In genomic region chr14:87935081-87935828, GRCh38 we compare ENCODE assay signal across 19 cellular contexts.
"Had no signal": no experiment of that assay in that cellular context is flagged by ENCODE, and none has a peak within 500 bp of the region (broad histone marks: within the 10 kb centered on the region; RNA-seq: fewer than 3 reads in every experiment).

No MANE protein-coding gene starts in this region.

- H3K4me3 Mint-ChIP-seq: activated CD4-positive, alpha-beta memory T cell treated with anti-CD3 and anti-CD28 coated beads, Interleukin-2, amount 10 ng/mL, durations not matched to agents 7 days and 5 days; activated CD4-positive, alpha-beta T cell treated with anti-CD3 and anti-CD28 coated beads for 36 hours; activated naive CD4-positive, alpha-beta T cell treated with anti-CD3 and anti-CD28 coated beads for 36 hours; activated naive CD8-positive, alpha-beta T cell; activated T-helper 17 cell treated with anti-CD3 and anti-CD28 coated beads, Interleukin-2, amount 50 U/mL, for 72 hours had no signal

- DNase-seq: activated CD4-positive, alpha-beta memory T cell treated with anti-CD3 and anti-CD28 coated beads, Interleukin-2, amount 10 ng/mL, durations not matched to agents 7 days and 5 days; activated CD4-positive, alpha-beta T cell treated with anti-CD3 and anti-CD28 coated beads for 36 hours; activated CD4-positive, alpha-beta T cell treated with anti-CD3 and anti-CD28 coated beads, Interleukin-2, amount 50 U/mL, for 1 hour; activated gamma-delta T cell; activated naive CD4-positive, alpha-beta T cell treated with anti-CD3 and anti-CD28 coated beads for 36 hours; activated T-cell treated with anti-CD3 and anti-CD28 coated beads for 4 hours; activated T-cell treated with anti-CD3 and anti-CD28 coated beads, Interleukin-2, amount 50 U/mL, for 48 hours; caudate nucleus; MM.1S; NCI-H2081; NCI-H69; Peyer's patch; Right ventricle myocardium superior; SJCRH30; SK-N-SH; T-helper 1 cell; WERI-Rb-1 had no signal

- ATAC-seq: activated CD4-positive, alpha-beta T cell treated with anti-CD3 and anti-CD28 coated beads for 36 hours; activated T-helper 17 cell treated with anti-CD3 and anti-CD28 coated beads, Interleukin-2, amount 50 U/mL, for 72 hours had no signal

- H3K27me3 Mint-ChIP-seq: activated CD4-positive, alpha-beta memory T cell treated with anti-CD3 and anti-CD28 coated beads, Interleukin-2, amount 10 ng/mL, durations not matched to agents 7 days and 5 days; activated CD4-positive, alpha-beta T cell treated with anti-CD3 and anti-CD28 coated beads for 36 hours; activated naive CD8-positive, alpha-beta T cell; activated T-helper 17 cell treated with anti-CD3 and anti-CD28 coated beads, Interleukin-2, amount 50 U/mL, for 72 hours had no signal

- H3K9me3 Mint-ChIP-seq: activated CD4-positive, alpha-beta memory T cell treated with anti-CD3 and anti-CD28 coated beads, Interleukin-2, amount 10 ng/mL, durations not matched to agents 7 days and 5 days; activated naive CD4-positive, alpha-beta T cell treated with anti-CD3 and anti-CD28 coated beads for 36 hours; activated T-helper 17 cell treated with anti-CD3 and anti-CD28 coated beads, Interleukin-2, amount 50 U/mL, for 72 hours had no signal

- H3K27me3 ChIP-seq: Peyer's patch, SJCRH30 had no signal

- H3K36me3 ChIP-seq: SJCRH30, WERI-Rb-1 had no signal

- H3K27ac Mint-ChIP-seq: activated CD4-positive, alpha-beta memory T cell treated with anti-CD3 and anti-CD28 coated beads, Interleukin-2, amount 10 ng/mL, durations not matched to agents 7 days and 5 days; activated CD4-positive, alpha-beta T cell treated with anti-CD3 and anti-CD28 coated beads for 36 hours; activated naive CD4-positive, alpha-beta T cell treated with anti-CD3 and anti-CD28 coated beads for 36 hours; activated naive CD8-positive, alpha-beta T cell; activated T-helper 17 cell treated with anti-CD3 and anti-CD28 coated beads, Interleukin-2, amount 50 U/mL, for 72 hours had no signal

- H3K4me3 ChIP-seq: Peyer's patch, SJCRH30 had no signal
